13 cellular contexts compared by ENCODE assay signal in the genomic region with DNA sequence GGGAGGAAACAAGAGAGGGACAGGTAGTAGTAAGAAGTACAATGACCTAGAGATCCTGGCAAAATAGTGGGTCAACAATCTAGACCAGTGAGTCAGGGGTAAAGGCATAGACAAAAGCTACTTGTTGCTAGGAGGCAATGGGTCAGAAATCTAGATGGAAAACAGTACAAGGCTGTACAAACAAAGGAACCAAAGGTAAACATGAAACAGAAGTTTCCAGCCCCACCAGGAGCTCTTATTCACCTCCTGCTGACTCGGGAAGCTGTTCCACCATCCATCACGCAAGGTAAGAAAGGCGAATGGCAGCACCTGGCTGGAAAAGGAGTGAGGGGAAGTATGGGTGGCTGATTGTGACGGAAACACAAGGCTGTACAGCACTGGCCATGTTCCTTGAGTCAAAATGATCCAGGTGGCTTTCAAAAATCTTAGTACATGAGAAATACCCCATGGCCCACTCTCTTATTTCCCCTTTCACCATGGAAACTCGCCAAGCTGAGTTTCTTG.
DNase-seq lines count a peak whose midpoint lies in the region; ATAC-seq and TF ChIP-seq lines count a peak whose summit lies in the region.
"Had no signal": no experiment of that assay in that cellular context is flagged by ENCODE, and none has a peak within 500 bp of the region (broad histone marks: within the 10 kb centered on the region; RNA-seq: fewer than 3 reads in every experiment).

No MANE protein-coding gene starts in this region.

- dilution Hi-C loops in mammary epithelial cell (cut with HindIII; ENCODE audit: low sequenced_read_pairs): no loop called here

- H3K4ac ChIP-seq in mesendoderm (ENCODE audit: low read depth, low read length): no peak overlapping the region

- H3K4me3 ChIP-seq in mammary epithelial cell (replicated peaks in 1 of 3; ENCODE audit: insufficient read depth in 1 of 3, low read depth in 2 of 3, low read length in 3 of 3): no peak overlapping the region
- no peak overlapping the region for H3K4me3 ChIP-seq in mesendoderm (ENCODE audit: low read length)

- no peak overlapping the region for H3K4me3 Mint-ChIP-seq in CD14-positive monocyte
- H3K4me3 Mint-ChIP-seq: CD4-positive, CD25-positive, alpha-beta regulatory T cell had no signal

- H3K56ac ChIP-seq in mesendoderm (ENCODE audit: low read length): no peak overlapping the region

- H3K27me3 ChIP-seq in mammary epithelial cell (ENCODE audit: insufficient read depth, low read length) (no peaks in the 10 kb centered on the region), mesendoderm (ENCODE audit: insufficient read depth, low read length, poor library complexity) (no peaks in the 10 kb centered on the region)

- H3K18ac ChIP-seq in mesendoderm (ENCODE audit: low read length): peak overlapping the region; percentile 19

- H3K4me2 ChIP-seq in mammary epithelial cell (ENCODE audit: insufficient read depth, low read depth, low read length) (peak overlapping the region; percentile 43), mesendoderm (ENCODE audit: low read length) (no peak overlapping the region)

- peak overlapping the region; percentile 34 for H2AFZ ChIP-seq in mammary epithelial cell (ENCODE audit: low read depth, low read length)

- H2BK120ac ChIP-seq in mesendoderm (ENCODE audit: low read depth, low read length): no peak overlapping the region

- H4K20me1 ChIP-seq in mammary epithelial cell (ENCODE audit: insufficient read depth, low read length): no peaks in the 10 kb centered on the region

- H3K9me3 Mint-ChIP-seq in CD14-positive monocyte: peaks cover 1 to 6% (median 3%) of the 10 kb centered on the region in 7 donors

- TSS peak; percentile 78 for BruUV-seq in mammary epithelial cell (replicated peaks; lab: Mats Ljungman, UMichigan)

- peak overlapping the region in 5 of 7 donors; percentile 48 to 85 (median 81) for H3K27ac Mint-ChIP-seq in CD14-positive monocyte
- H3K27ac Mint-ChIP-seq: CD4-positive, CD25-positive, alpha-beta regulatory T cell had no signal

- DNase-seq in CD14-positive monocyte (ENCODE audit: low spot score) (no peak), M059J (ENCODE audit: low read depth) (peak; percentile 95), mammary epithelial cell (peak; percentile 86), mesendoderm (no peak), NCI-H1436 treated with DMSO at 0.1 percent for 48 hours (lab: John Stamatoyannopoulos, UW) (no peak), RKO (ENCODE audit: low spot score) (no peak)
- DNase-seq: activated CD4-positive, alpha-beta T cell treated with anti-CD3 and anti-CD28 coated beads for 48 hours; anterior cingulate cortex; CD4-positive, CD25-positive, alpha-beta regulatory T cell; retina; RPMI8226 had no signal

- no peak overlapping the region for H4K8ac ChIP-seq in mesendoderm (ENCODE audit: low read depth, low read length)

- no peaks in the 10 kb centered on the region for H3K79me1 ChIP-seq in mesendoderm (ENCODE audit: low read length)

- H2BK5ac ChIP-seq in mesendoderm (ENCODE audit: low read length): no peak overlapping the region

- H3K9me3 ChIP-seq in mammary epithelial cell (replicated peaks; ENCODE audit: insufficient read depth, low read length): no peaks in the 10 kb centered on the region

- TF ChIP-seq CTCF in CD14-positive monocyte (IDR thresholded peaks at IDR 0.05) (no peak), mammary epithelial cell (conservative IDR thresholded peaks at IDR 0.05 in 1 of 2, IDR thresholded peaks at IDR 0.05 in 1 of 2; ENCODE audit: extremely low read depth in 1 of 2, insufficient read depth in 1 of 2, low read depth in 1 of 2, low read length in 2 of 2) (no peak)

- H3K79me2 ChIP-seq in mammary epithelial cell (ENCODE audit: insufficient read depth, low read length) (no peaks in the 10 kb centered on the region), mesendoderm (ENCODE audit: control insufficient read depth, insufficient read depth, low read length) (no peaks in the 10 kb centered on the region)

- in situ Hi-C loops in mammary epithelial cell (cut with MboI; ENCODE audit: low sequenced_read_pairs in 2 of 2): no loop called here

- H3K27ac ChIP-seq in mammary epithelial cell (ENCODE audit: insufficient read depth, low read depth, low read length) (peak overlapping the region; percentile 90), mesendoderm (ENCODE audit: low read depth, low read length) (no peak overlapping the region)

- peaks cover 20% of the 10 kb centered on the region for H3K4me1 Mint-ChIP-seq in CD14-positive monocyte
- H3K4me1 Mint-ChIP-seq: CD4-positive, CD25-positive, alpha-beta regulatory T cell had no signal

- H3K9ac ChIP-seq in mammary epithelial cell (ENCODE audit: insufficient read depth, low read length): peak overlapping the region; percentile 10
- H3K9ac ChIP-seq in mesendoderm (ENCODE audit: low read length): no peak overlapping the region

- intact Hi-C loops in CD14-positive monocyte (cut with micrococcal nuclease): no loop called here
- intact Hi-C loops in mammary epithelial cell (cut with micrococcal nuclease): loop anchor here (2.0 kb wide), 1 partner anchor 23 kb away; no protein-coding TSS in a partner anchor

- H3K27me3 Mint-ChIP-seq in CD14-positive monocyte (ENCODE audit: low read depth in 3 of 3): peaks cover 0 to 4% (median 0%) of the 10 kb centered on the region in 3 donors
- H3K27me3 Mint-ChIP-seq: CD4-positive, CD25-positive, alpha-beta regulatory T cell had no signal

- ATAC-seq in HG02798 (IDR thresholded peaks at IDR 0.05; ENCODE audit: poor library complexity, unreplicated experiment) (no peak), HG03095 (IDR thresholded peaks at IDR 0.05; ENCODE audit: unreplicated experiment) (no peak)

- H2AK5ac ChIP-seq in mesendoderm (ENCODE audit: low read length): no peak overlapping the region

- H2BK15ac ChIP-seq in mesendoderm (replicated peaks; ENCODE audit: low read depth): no peak overlapping the region

- H3K4me1 ChIP-seq in mammary epithelial cell (ENCODE audit: insufficient read depth, low read length) (peaks cover 35% of the 10 kb centered on the region), mesendoderm (ENCODE audit: control insufficient read depth, low read depth, low read length) (peaks cover 4% of the 10 kb centered on the region)

- no peak overlapping the region for H3K23ac ChIP-seq in mesendoderm (ENCODE audit: low read length)

- H4K5ac ChIP-seq in mesendoderm (ENCODE audit: low read length): no peak overlapping the region

- 86% methylated on average over 5 of the region's 5 CpGs for WGBS in mammary epithelial cell (ENCODE audit: low coverage, missing lambda C conversion rate)
- WGBS in mesendoderm (ENCODE audit: extremely low coverage, insufficient coverage, low lambda C conversion rate): no CpG with 5 or more reads among the region's 5 CpGs

- H3K36me3 Mint-ChIP-seq in CD14-positive monocyte: no peaks in the 10 kb centered on the region
- H3K36me3 Mint-ChIP-seq: CD4-positive, CD25-positive, alpha-beta regulatory T cell had no signal

- no peaks in the 10 kb centered on the region for H3K36me3 ChIP-seq in mammary epithelial cell (ENCODE audit: insufficient read depth, low read length)
- no peaks in the 10 kb centered on the region for H3K36me3 ChIP-seq in mesendoderm (ENCODE audit: control insufficient read depth, insufficient read depth, low read length)

- CTCF ChIA-PET in mammary epithelial cell (lab: Charles Lee; ENCODE audit: low non-redundant PET): interaction anchor here (0.5 kb wide), 1 partner anchor 66 kb away, joined by 6 read pairs; no protein-coding TSS in a partner anchor

Comparison
In these comparisons a context has a peak if more than half of its experiments do, and no peak if none do; other contexts are left out.
1. DNase-seq: peak in M059J (single experiment) and mammary epithelial cell (single experiment); none in CD14-positive monocyte (single experiment), mesendoderm (single experiment), NCI-H1436 treated with DMSO at 0.1 percent for 48 hours (single experiment) and RKO (single experiment).